ENCODE assay signal across 1 cellular context in the genomic region with DNA sequence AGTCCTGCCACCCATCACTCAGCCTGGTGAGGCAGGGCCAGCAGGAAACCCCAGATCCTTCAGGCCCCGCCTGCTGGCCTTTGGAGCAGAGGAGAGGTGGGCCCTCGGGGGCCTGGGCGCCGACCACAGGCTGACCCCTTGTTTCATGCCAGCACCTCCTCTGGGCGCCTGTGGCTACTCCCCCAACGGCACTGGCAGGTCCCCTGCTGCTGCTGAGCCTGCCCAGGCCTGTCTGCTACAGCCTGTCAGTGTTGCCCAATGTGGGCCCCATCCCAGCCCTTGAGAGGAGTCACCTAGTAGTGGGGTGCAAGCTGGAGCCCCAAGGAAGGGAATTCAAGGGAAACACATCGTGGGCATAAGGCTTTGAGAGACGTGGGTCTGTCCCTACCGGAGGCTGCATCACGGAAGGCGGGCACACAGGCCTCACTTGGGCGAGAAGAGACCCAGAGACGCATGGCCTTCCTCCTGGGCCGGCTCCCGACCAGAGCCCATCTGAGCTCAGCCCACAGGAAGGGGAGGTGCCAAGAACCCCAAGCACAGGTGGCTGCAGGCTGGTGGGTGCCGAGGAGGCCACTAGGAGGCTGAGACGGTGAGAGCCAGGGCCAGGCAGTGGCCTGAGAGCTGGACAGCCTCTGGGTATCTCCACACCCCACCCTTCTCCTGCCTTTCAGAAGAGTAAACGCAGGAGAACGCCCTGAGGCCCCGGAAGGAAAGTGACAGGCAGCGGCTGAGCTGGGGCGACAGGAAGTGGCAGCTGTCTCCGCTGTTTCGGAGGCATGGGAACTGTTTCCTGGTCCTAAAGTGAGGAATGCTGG.
A peak's percentile ranks its signal among the peaks of the same experiment; 100 is the strongest.
TF ChIP-seq lines count a peak whose summit lies in the region.

No MANE protein-coding gene starts in this region.

TF ChIP-seq in HEK293, 187 proteins besides CTCF, POLR2A, EP300 and RAD21 (continued from another document):
- TF ChIP-seq, protein P1, sequence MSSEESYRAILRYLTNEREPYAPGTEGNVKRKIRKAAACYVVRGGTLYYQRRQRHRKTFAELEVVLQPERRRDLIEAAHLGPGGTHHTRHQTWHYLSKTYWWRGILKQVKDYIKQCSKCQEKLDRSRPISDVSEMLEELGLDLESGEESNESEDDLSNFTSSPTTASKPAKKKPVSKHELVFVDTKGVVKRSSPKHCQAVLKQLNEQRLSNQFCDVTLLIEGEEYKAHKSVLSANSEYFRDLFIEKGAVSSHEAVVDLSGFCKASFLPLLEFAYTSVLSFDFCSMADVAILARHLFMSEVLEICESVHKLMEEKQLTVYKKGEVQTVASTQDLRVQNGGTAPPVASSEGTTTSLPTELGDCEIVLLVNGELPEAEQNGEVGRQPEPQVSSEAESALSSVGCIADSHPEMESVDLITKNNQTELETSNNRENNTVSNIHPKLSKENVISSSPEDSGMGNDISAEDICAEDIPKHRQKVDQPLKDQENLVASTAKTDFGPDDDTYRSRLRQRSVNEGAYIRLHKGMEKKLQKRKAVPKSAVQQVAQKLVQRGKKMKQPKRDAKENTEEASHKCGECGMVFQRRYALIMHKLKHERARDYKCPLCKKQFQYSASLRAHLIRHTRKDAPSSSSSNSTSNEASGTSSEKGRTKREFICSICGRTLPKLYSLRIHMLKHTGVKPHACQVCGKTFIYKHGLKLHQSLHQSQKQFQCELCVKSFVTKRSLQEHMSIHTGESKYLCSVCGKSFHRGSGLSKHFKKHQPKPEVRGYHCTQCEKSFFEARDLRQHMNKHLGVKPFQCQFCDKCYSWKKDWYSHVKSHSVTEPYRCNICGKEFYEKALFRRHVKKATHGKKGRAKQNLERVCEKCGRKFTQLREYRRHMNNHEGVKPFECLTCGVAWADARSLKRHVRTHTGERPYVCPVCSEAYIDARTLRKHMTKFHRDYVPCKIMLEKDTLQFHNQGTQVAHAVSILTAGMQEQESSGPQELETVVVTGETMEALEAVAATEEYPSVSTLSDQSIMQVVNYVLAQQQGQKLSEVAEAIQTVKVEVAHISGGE (tag by site-specific recombination; conservative IDR thresholded peaks at IDR 0.05; ENCODE audit: low read depth) = peak; percentile 35
- TF ChIP-seq, protein P2, sequence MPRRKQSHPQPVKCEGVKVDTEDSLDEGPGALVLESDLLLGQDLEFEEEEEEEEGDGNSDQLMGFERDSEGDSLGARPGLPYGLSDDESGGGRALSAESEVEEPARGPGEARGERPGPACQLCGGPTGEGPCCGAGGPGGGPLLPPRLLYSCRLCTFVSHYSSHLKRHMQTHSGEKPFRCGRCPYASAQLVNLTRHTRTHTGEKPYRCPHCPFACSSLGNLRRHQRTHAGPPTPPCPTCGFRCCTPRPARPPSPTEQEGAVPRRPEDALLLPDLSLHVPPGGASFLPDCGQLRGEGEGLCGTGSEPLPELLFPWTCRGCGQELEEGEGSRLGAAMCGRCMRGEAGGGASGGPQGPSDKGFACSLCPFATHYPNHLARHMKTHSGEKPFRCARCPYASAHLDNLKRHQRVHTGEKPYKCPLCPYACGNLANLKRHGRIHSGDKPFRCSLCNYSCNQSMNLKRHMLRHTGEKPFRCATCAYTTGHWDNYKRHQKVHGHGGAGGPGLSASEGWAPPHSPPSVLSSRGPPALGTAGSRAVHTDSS (tag by site-specific recombination; IDR thresholded peaks at IDR 0.05) = 0 out of 2 replicates have a peak, but pooled peaks have one; percentile 21
- TF ChIP-seq ZXDB (tag by site-specific recombination; IDR thresholded peaks at IDR 0.05) = no peak
- peak; percentile 77 for TF ChIP-seq SP2 (tag by site-specific recombination; IDR thresholded peaks at IDR 0.05)
- TF ChIP-seq GLIS2 (tag by site-specific recombination; IDR thresholded peaks at IDR 0.05) = peak; percentile 64; the same call in 1 of the 2 replicates
- TF ChIP-seq BCL11B (tag by site-specific recombination; IDR thresholded peaks at IDR 0.05; ENCODE audit: low read depth) = no peak
- peak; percentile 47; the same call in 1 of the 2 replicates for TF ChIP-seq ZBTB48 (tag by site-specific recombination; IDR thresholded peaks at IDR 0.05)
- TF ChIP-seq SCRT1 (tag by site-specific recombination; IDR thresholded peaks at IDR 0.05; ENCODE audit: borderline replicate concordance) = peak; percentile 62; the same call in 1 of the 2 replicates
- TF ChIP-seq, protein P3, sequence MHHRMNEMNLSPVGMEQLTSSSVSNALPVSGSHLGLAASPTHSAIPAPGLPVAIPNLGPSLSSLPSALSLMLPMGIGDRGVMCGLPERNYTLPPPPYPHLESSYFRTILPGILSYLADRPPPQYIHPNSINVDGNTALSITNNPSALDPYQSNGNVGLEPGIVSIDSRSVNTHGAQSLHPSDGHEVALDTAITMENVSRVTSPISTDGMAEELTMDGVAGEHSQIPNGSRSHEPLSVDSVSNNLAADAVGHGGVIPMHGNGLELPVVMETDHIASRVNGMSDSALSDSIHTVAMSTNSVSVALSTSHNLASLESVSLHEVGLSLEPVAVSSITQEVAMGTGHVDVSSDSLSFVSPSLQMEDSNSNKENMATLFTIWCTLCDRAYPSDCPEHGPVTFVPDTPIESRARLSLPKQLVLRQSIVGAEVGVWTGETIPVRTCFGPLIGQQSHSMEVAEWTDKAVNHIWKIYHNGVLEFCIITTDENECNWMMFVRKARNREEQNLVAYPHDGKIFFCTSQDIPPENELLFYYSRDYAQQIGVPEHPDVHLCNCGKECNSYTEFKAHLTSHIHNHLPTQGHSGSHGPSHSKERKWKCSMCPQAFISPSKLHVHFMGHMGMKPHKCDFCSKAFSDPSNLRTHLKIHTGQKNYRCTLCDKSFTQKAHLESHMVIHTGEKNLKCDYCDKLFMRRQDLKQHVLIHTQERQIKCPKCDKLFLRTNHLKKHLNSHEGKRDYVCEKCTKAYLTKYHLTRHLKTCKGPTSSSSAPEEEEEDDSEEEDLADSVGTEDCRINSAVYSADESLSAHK (tag by site-specific recombination; IDR thresholded peaks at IDR 0.05) = no peak
- TF ChIP-seq, protein P4, sequence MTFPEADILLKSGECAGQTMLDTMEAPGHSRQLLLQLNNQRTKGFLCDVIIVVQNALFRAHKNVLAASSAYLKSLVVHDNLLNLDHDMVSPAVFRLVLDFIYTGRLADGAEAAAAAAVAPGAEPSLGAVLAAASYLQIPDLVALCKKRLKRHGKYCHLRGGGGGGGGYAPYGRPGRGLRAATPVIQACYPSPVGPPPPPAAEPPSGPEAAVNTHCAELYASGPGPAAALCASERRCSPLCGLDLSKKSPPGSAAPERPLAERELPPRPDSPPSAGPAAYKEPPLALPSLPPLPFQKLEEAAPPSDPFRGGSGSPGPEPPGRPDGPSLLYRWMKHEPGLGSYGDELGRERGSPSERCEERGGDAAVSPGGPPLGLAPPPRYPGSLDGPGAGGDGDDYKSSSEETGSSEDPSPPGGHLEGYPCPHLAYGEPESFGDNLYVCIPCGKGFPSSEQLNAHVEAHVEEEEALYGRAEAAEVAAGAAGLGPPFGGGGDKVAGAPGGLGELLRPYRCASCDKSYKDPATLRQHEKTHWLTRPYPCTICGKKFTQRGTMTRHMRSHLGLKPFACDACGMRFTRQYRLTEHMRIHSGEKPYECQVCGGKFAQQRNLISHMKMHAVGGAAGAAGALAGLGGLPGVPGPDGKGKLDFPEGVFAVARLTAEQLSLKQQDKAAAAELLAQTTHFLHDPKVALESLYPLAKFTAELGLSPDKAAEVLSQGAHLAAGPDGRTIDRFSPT (tag by site-specific recombination; IDR thresholded peaks at IDR 0.05) = 0 out of 2 replicates have a peak, but pooled peaks have one; percentile 29
- no peak for TF ChIP-seq ZFP37 (tag by site-specific recombination; IDR thresholded peaks at IDR 0.05)
- peak; percentile 90 for TF ChIP-seq ZNF600 (tag by site-specific recombination; IDR thresholded peaks at IDR 0.05)
- TF ChIP-seq ZNF544 (tag by site-specific recombination; IDR thresholded peaks at IDR 0.05) = no peak
- TF ChIP-seq MZF1 (tag by site-specific recombination; IDR thresholded peaks at IDR 0.05; ENCODE audit: borderline replicate concordance) = 0 out of 2 replicates have a peak, but pooled peaks have one; percentile 30
- 0 out of 2 replicates have a peak, but pooled peaks have one; percentile 41 for TF ChIP-seq ZNF785 (tag by site-specific recombination; IDR thresholded peaks at IDR 0.05)
- peak; percentile 14; the same call in 1 of the 2 replicates for TF ChIP-seq ZNF629 (tag by site-specific recombination; IDR thresholded peaks at IDR 0.05)
- peak; percentile 42; the same call in 1 of the 2 replicates for TF ChIP-seq PRDM1 (tag by site-specific recombination; IDR thresholded peaks at IDR 0.05)
- peak; percentile 40; the same call in 1 of the 2 replicates for TF ChIP-seq ZNF394 (tag by site-specific recombination; IDR thresholded peaks at IDR 0.05; ENCODE audit: borderline replicate concordance)
- TF ChIP-seq GLIS1 (tag by site-specific recombination; IDR thresholded peaks at IDR 0.05) = peak; percentile 83
- TF ChIP-seq, protein P5, sequence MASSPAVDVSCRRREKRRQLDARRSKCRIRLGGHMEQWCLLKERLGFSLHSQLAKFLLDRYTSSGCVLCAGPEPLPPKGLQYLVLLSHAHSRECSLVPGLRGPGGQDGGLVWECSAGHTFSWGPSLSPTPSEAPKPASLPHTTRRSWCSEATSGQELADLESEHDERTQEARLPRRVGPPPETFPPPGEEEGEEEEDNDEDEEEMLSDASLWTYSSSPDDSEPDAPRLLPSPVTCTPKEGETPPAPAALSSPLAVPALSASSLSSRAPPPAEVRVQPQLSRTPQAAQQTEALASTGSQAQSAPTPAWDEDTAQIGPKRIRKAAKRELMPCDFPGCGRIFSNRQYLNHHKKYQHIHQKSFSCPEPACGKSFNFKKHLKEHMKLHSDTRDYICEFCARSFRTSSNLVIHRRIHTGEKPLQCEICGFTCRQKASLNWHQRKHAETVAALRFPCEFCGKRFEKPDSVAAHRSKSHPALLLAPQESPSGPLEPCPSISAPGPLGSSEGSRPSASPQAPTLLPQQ (tag by site-specific recombination; IDR thresholded peaks at IDR 0.05) = peak; percentile 98
- 0 out of 2 replicates have a peak, but pooled peaks have one; percentile 19 for TF ChIP-seq ZNF660 (tag by site-specific recombination; IDR thresholded peaks at IDR 0.05)
- no peak for TF ChIP-seq ZNF202 (tag by site-specific recombination; IDR thresholded peaks at IDR 0.05; ENCODE audit: borderline replicate concordance)
